ENCODE assay signal across 1 cellular context in genomic region chr9:81549500-81550206, GRCh38.
TF ChIP-seq lines count a peak whose summit lies in the region.

No MANE protein-coding gene starts in this region.

TF ChIP-seq in HepG2, 621 proteins besides CTCF, POLR2A, EP300 and RAD21 (continued from another document):
- TF ChIP-seq, protein P1, sequence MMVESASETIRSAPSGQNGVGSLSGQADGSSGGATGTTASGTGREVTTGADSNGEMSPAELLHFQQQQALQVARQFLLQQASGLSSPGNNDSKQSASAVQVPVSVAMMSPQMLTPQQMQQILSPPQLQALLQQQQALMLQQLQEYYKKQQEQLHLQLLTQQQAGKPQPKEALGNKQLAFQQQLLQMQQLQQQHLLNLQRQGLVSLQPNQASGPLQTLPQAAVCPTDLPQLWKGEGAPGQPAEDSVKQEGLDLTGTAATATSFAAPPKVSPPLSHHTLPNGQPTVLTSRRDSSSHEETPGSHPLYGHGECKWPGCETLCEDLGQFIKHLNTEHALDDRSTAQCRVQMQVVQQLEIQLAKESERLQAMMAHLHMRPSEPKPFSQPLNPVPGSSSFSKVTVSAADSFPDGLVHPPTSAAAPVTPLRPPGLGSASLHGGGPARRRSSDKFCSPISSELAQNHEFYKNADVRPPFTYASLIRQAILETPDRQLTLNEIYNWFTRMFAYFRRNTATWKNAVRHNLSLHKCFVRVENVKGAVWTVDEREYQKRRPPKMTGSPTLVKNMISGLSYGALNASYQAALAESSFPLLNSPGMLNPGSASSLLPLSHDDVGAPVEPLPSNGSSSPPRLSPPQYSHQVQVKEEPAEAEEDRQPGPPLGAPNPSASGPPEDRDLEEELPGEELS (CRISPR knock-in tag; IDR thresholded peaks at IDR 0.05) = peak; percentile 89
- TF ChIP-seq ZNF335 (CRISPR knock-in tag; IDR thresholded peaks at IDR 0.05) (no peak; the same call in 1 of the 2 replicates), NCOA2 (CRISPR knock-in tag; IDR thresholded peaks at IDR 0.05) (peak; percentile 67; the same call in 1 of the 2 replicates), ZNF513 (CRISPR knock-in tag; conservative IDR thresholded peaks at IDR 0.05) (no peak), KMT2A (CRISPR knock-in tag; IDR thresholded peaks at IDR 0.05) (peak; percentile 52; the same call in 1 of the 2 replicates), AHR (CRISPR knock-in tag; IDR thresholded peaks at IDR 0.05) (no peak), HNF4G (IDR thresholded peaks at IDR 0.05; ENCODE audit: borderline replicate concordance, low read depth, low read length) (peak; percentile 18; the same call in 1 of the 2 replicates), HNF4G (CRISPR knock-in tag; IDR thresholded peaks at IDR 0.05; ENCODE audit: borderline replicate concordance, low read depth) (no peak)
